11 cellular contexts compared by ENCODE assay signal in genomic region chr11:75326439-75326810, GRCh38. TPM values are rescaled to one million over a fixed set of nuclear protein-coding genes. Genes with fewer than 3 reads are reported as not detected.
DNase-seq lines count a peak whose midpoint lies in the region; ATAC-seq, FAIRE-seq and TF ChIP-seq lines count a peak whose summit lies in the region.
"Had no signal": no experiment of that assay in that cellular context is flagged by ENCODE, and none has a peak within 500 bp of the region (broad histone marks: within the 10 kb centered on the region; RNA-seq: fewer than 3 reads in every experiment).

No MANE protein-coding gene starts in this region.

- H3K27ac Mint-ChIP-seq in CD14-positive monocyte = peak overlapping the region in 4 of 7 donors; percentile 48 to 65 (median 54)
- H3K27ac Mint-ChIP-seq: memory B cell had no signal

- BruUV-seq in Panc1 (replicated peaks; lab: Mats Ljungman, UMichigan) = no TSS peak

- H3K4me3 ChIP-seq in Panc1 (ENCODE audit: low read depth in 2 of 2, low read length in 2 of 2) (no peak overlapping the region), pancreas (no peak overlapping the region), WERI-Rb-1 (ENCODE audit: low read depth, low read length) (no peak overlapping the region)

- in situ Hi-C loops in Panc1 (cut with HindIII; ENCODE audit: low pct_unique_long_range_greater_than_20kb, low sequenced_read_pairs) = no loop called here

- H3K27me3 Mint-ChIP-seq in CD14-positive monocyte (ENCODE audit: low read depth in 3 of 3) = no peaks in the 10 kb centered on the region

- POLR2A ChIA-PET in Panc1 (lab: Charles Lee) = interaction anchor here (0.6 kb wide), 2 partner anchors 14 to 320 kb away, joined by 3 to 13 read pairs; no protein-coding TSS in a partner anchor

- H3K9me3 Mint-ChIP-seq in CD14-positive monocyte = no peaks in the 10 kb centered on the region
- H3K9me3 Mint-ChIP-seq: memory B cell had no signal

- DNase-seq in CD14-positive monocyte (ENCODE audit: low spot score) (no peak), Panc1 (ENCODE audit: low read depth, low spot score) (no peak), caudate nucleus (lab: John Stamatoyannopoulos, UW) (peak in 3 of 61 donors; percentile 31 to 41 (median 34)), pancreas (no peak), WERI-Rb-1 (no peak), D721Med (ENCODE audit: insufficient read length, low spot score) (no peak), NCI-H128 (lab: John Stamatoyannopoulos, UW; ENCODE audit: unreplicated experiment) (no peak)
- DNase-seq: NCI-H187 treated with DMSO at 0.1 percent for 48 hours had no signal

- intact Hi-C loops in CD14-positive monocyte (cut with micrococcal nuclease) = no loop called here
- intact Hi-C loops in Panc1 (cut with micrococcal nuclease; ENCODE audit: unreplicated experiment) = no loop called here
- intact Hi-C loops in pancreas (cut with DNase I) = loop anchor here in 2 of 3 donors (5.0 to 10.0 kb wide), 2 partner anchors 56 to 58 kb away; no protein-coding TSS in a partner anchor

- 54 to 63% methylated on average over 3 of the region's 3 CpGs for WGBS in pancreas, 2 donors

- peaks cover 43 to 75% of the 10 kb centered on the region in 2 donors for H3K36me3 Mint-ChIP-seq in CD14-positive monocyte
- H3K36me3 Mint-ChIP-seq: memory B cell had no signal

- FAIRE-seq in pancreas (lab: Jason Lieb, UNC) = no peak
- no peak for FAIRE-seq in D721Med (lab: Jason Lieb, UNC)
- FAIRE-seq: GM19239 had no signal

- H3K4me3 Mint-ChIP-seq in CD14-positive monocyte = no peak overlapping the region
- H3K4me3 Mint-ChIP-seq: memory B cell had no signal

- CTCF ChIA-PET in Panc1 (lab: Charles Lee) = interaction anchor here (1.0 kb wide), 1 partner anchor 16 kb away, joined by 3 read pairs; no protein-coding TSS in a partner anchor

- H3K27ac ChIP-seq in Panc1 (ENCODE audit: low read length) (peak overlapping the region; percentile 96), caudate nucleus (ENCODE audit: low read depth, low read length) (peak overlapping the region; percentile 78), pancreas (peak overlapping the region in 3 of 4 donors; percentile 7 to 76 (median 68)), WERI-Rb-1 (no peak overlapping the region)

- H3K9me3 ChIP-seq in Panc1 (ENCODE audit: control insufficient read depth, insufficient read depth, low read depth, low read length) (no peaks in the 10 kb centered on the region), pancreas (no peaks in the 10 kb centered on the region), WERI-Rb-1 (ENCODE audit: severe bottlenecking) (no peaks in the 10 kb centered on the region)

- H3K4me1 ChIP-seq in Panc1 (ENCODE audit: control insufficient read depth, insufficient read depth, low read length) = peaks cover 91% of the 10 kb centered on the region
- H3K4me1 ChIP-seq in pancreas = peaks cover 46 to 74% (median 49%) of the 10 kb centered on the region in 3 donors

- TF ChIP-seq CTCF in CD14-positive monocyte (IDR thresholded peaks at IDR 0.05) = no peak
- no peak for TF ChIP-seq CTCF in Panc1 (IDR thresholded peaks at IDR 0.05)
- TF ChIP-seq CTCF in pancreas (IDR thresholded peaks at IDR 0.05) = no peak
- no peak for TF ChIP-seq CTCF in WERI-Rb-1 (IDR thresholded peaks at IDR 0.05; ENCODE audit: low read depth, low read length)
- no peak for TF ChIP-seq CTCF in D721Med (IDR thresholded peaks at IDR 0.05; ENCODE audit: insufficient read depth, missing control alignments)

- H3K36me3 ChIP-seq in Panc1 (ENCODE audit: control insufficient read depth, insufficient read depth, low read length) = no peaks in the 10 kb centered on the region
- H3K36me3 ChIP-seq in pancreas = no peaks in the 10 kb centered on the region
- peaks cover 3% of the 10 kb centered on the region; the same call in 1 of the 2 replicates for H3K36me3 ChIP-seq in WERI-Rb-1

- ATAC-seq in Panc1 (peak; percentile 67), pancreas (no peak), GM21515 (IDR thresholded peaks at IDR 0.05; ENCODE audit: unreplicated experiment) (no peak)

- no peaks in the 10 kb centered on the region for H3K27me3 ChIP-seq in Panc1 (ENCODE audit: control insufficient read depth, insufficient read depth, low read length)
- H3K27me3 ChIP-seq in pancreas = no peaks in the 10 kb centered on the region
- H3K27me3 ChIP-seq in WERI-Rb-1 (ENCODE audit: insufficient read depth, low read depth, severe bottlenecking) = no peaks in the 10 kb centered on the region

- peaks cover 47% of the 10 kb centered on the region for H3K4me1 Mint-ChIP-seq in CD14-positive monocyte

RNA-seq across cellular contexts. Expression of gene ARRB1, which starts 25.0 kb away (rescaled TPM):
- polyA plus RNA-seq in CD14-positive monocyte = 10 to 100 TPM; 52.6 to 66.5 TPM
- total RNA-seq in Panc1 (2021; ENCODE audit: unreplicated experiment) = 219 TPM
- polyA plus RNA-seq in Panc1 (2012; ENCODE audit: insufficient read length) = 236 TPM
- total RNA-seq in pancreas = 10 to 100 TPM; 30.3 to 68.1 (median 33.8) TPM
- 10 to 100 TPM in 1 of 2 donors, 1 to 10 TPM in 1; 7.8 to 12.7 TPM for polyA plus RNA-seq in pancreas

Comparison
In these comparisons a context has a peak if more than half of its experiments do, and no peak if none do; other contexts are left out.
1. intact Hi-C loops: an anchor here in pancreas (5.0 to 10.0 kb wide); none called in CD14-positive monocyte and Panc1.